Comparison of ENCODE assay signal across 23 cellular contexts in the genomic region with DNA sequence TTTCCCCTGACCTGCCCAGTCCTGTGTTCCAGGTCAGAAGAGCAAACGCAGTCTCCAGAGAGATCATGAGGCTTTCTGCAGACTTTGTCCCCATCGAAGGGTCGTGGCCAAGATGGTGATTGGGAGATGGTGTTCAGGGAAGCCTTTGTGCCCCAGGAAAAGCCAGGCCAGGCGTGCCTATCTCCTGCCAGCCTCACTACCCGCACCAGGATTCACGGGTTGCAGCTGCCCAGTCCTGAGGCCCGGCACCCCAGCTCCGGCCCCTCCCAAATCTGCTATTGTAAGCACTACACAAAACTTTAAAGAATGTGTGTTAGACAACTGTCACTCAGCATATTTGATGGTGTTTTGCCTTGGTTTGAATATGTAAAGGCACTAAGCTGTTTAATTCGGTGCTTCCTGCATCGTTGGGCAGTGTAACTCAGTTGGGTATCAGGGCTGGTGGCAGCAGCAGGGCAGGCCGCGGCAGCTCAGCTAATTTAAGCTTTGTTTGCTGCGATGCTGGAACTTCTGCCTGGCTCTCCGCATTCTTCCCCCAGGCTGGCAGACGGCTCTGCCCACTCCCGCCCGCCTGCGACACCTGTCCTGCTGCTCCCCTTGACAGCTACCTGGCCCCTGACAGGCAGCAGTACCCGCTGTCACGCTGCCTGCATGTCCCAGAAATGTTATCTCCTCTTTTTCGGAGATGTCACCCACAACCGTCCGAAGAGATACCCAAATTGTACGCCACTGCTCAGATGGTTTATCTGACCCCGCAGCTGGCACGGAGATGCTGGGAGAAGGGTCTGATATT.
"Had no signal": no experiment of that assay in that cellular context is flagged by ENCODE, and none has a peak within 500 bp of the region (broad histone marks: within the 10 kb centered on the region; RNA-seq: fewer than 3 reads in every experiment).

No MANE protein-coding gene starts in this region.

- H3K9me3 ChIP-seq: heart right ventricle, prostate gland, sigmoid colon, testis, transverse colon had no signal

- H3K27ac ChIP-seq: brain microvascular endothelial cell, heart right ventricle, prostate gland, sigmoid colon, testis, transverse colon had no signal

- H3K27ac Mint-ChIP-seq: activated T-helper 1 cell treated with anti-CD3 and anti-CD28 coated beads, Interleukin-12 subunit alpha, Interleukin-12 subunit beta, Interleukin-2, Interleukin-4 antibody, amounts not matched to agents 30 ng/mL and 10 ng/mL and 1 ng/mL, durations not matched to agents 14 hours and 24 hours and 36 hours; memory B cell; naive thymus-derived CD8-positive, alpha-beta T cell had no signal

- H3K4me3 ChIP-seq: heart right ventricle, prostate gland, sigmoid colon, testis, transverse colon had no signal

- H3K36me3 ChIP-seq: brain microvascular endothelial cell, heart right ventricle, prostate gland, sigmoid colon, transverse colon had no signal

- H3K4me3 Mint-ChIP-seq: activated T-helper 1 cell treated with anti-CD3 and anti-CD28 coated beads, Interleukin-12 subunit alpha, Interleukin-12 subunit beta, Interleukin-2, Interleukin-4 antibody, amounts not matched to agents 30 ng/mL and 10 ng/mL and 1 ng/mL, durations not matched to agents 14 hours and 24 hours and 36 hours; memory B cell; naive thymus-derived CD8-positive, alpha-beta T cell; neural crest cell had no signal

- H3K4me1 ChIP-seq: prostate gland, sigmoid colon, transverse colon had no signal

- H3K9me3 Mint-ChIP-seq: activated T-helper 1 cell treated with anti-CD3 and anti-CD28 coated beads, Interleukin-12 subunit alpha, Interleukin-12 subunit beta, Interleukin-2, Interleukin-4 antibody, amounts not matched to agents 30 ng/mL and 10 ng/mL and 1 ng/mL, durations not matched to agents 14 hours and 24 hours and 36 hours; memory B cell; naive thymus-derived CD8-positive, alpha-beta T cell; neural crest cell had no signal

- ATAC-seq: heart right ventricle; naive thymus-derived CD8-positive, alpha-beta T cell had no signal

- DNase-seq: activated CD8-positive, alpha-beta memory T cell treated with anti-CD3 and anti-CD28 coated beads, Interleukin-2, amount 50 U/mL, for 4 hours; activated gamma-delta T cell treated with Interleukin-2 at 50 U/mL for 16 hours; activated naive CD4-positive, alpha-beta T cell treated with anti-CD3 and anti-CD28 coated beads, Interleukin-2, amount 50 U/mL, for 16 hours; activated T-cell treated with anti-CD3 and anti-CD28 coated beads, Interleukin-2, amount 50 U/mL, for 1 hour; amniotic stem cell; brain microvascular endothelial cell; cortex of kidney; foreskin fibroblast; heart right ventricle; kidney glomerular epithelial cell; midbrain; naive thymus-derived CD8-positive, alpha-beta T cell; retina; sigmoid colon; stimulated activated CD4-positive, alpha-beta T cell treated with anti-CD3 and anti-CD28 coated beads, Interleukin-2, amount 100 ng/mL, for 48 hours; testis; transverse colon had no signal

- H3K4me1 Mint-ChIP-seq: memory B cell; naive thymus-derived CD8-positive, alpha-beta T cell; neural crest cell had no signal

- FAIRE-seq: astrocyte, urothelium cell line had no signal

- H3K36me3 Mint-ChIP-seq: memory B cell; naive thymus-derived CD8-positive, alpha-beta T cell had no signal

- H3K27me3 ChIP-seq: brain microvascular endothelial cell, heart right ventricle, sigmoid colon, testis, transverse colon had no signal
